8 cellular contexts compared by ENCODE assay signal in genomic region chr2:64699712-64700111, GRCh38. TPM values are rescaled to one million over a fixed set of nuclear protein-coding genes. Genes with fewer than 3 reads are reported as not detected.
DNase-seq lines count a peak whose midpoint lies in the region; ATAC-seq lines count a peak whose summit lies in the region.

No MANE protein-coding gene starts in this region.

- H3K4me3 Mint-ChIP-seq in activated naive CD8-positive, alpha-beta T cell treated with anti-CD3 and anti-CD28 coated beads, Interleukin-2, amount 10 ng/mL, durations not matched to agents 7 days and 5 days, result no peak overlapping the region

- no peaks in the 10 kb centered on the region for H3K27me3 Mint-ChIP-seq in activated naive CD8-positive, alpha-beta T cell treated with anti-CD3 and anti-CD28 coated beads, Interleukin-2, amount 10 ng/mL, durations not matched to agents 7 days and 5 days

- peaks cover 3% of the 10 kb centered on the region for H3K9me3 Mint-ChIP-seq in activated naive CD8-positive, alpha-beta T cell treated with anti-CD3 and anti-CD28 coated beads, Interleukin-2, amount 10 ng/mL, durations not matched to agents 7 days and 5 days

- DNase-seq in A172 (ENCODE audit: low spot score), result peak; percentile 70
- no peak for DNase-seq in activated naive CD8-positive, alpha-beta T cell treated with anti-CD3 and anti-CD28 coated beads, Interleukin-2, amount 10 ng/mL, durations not matched to agents 7 days and 5 days
- no peak for DNase-seq in amygdala (lab: John Stamatoyannopoulos, UW)
- DNase-seq in mesenteric fat pad (ENCODE audit: low spot score), result no peak
- DNase-seq in DMS 273 treated with DMSO at 0.1 percent for 48 hours (lab: John Stamatoyannopoulos, UW), result no peak

- peak overlapping the region; percentile 49 for H3K27ac Mint-ChIP-seq in activated naive CD8-positive, alpha-beta T cell treated with anti-CD3 and anti-CD28 coated beads, Interleukin-2, amount 10 ng/mL, durations not matched to agents 7 days and 5 days

- POLR2A ChIA-PET in activated naive CD8-positive, alpha-beta T cell treated with anti-CD3 and anti-CD28 coated beads, Interleukin-2, amount 10 ng/mL, durations not matched to agents 7 days and 5 days (lab: Charles Lee), result interaction anchor here (1.1 to 2.0 kb wide), 2 partner anchors 46 to 50 kb away, joined by 3 to 13 read pairs; partner anchors contain the start of gene SERTAD2

- peaks cover 43% of the 10 kb centered on the region for H3K4me1 Mint-ChIP-seq in activated naive CD8-positive, alpha-beta T cell treated with anti-CD3 and anti-CD28 coated beads, Interleukin-2, amount 10 ng/mL, durations not matched to agents 7 days and 5 days

- ATAC-seq in GM18858 (IDR thresholded peaks at IDR 0.05; ENCODE audit: unreplicated experiment) (peak; percentile 8), HG03439 (IDR thresholded peaks at IDR 0.05; ENCODE audit: unreplicated experiment) (peak; percentile 38), GM19324 (IDR thresholded peaks at IDR 0.05; ENCODE audit: low FRiP score, unreplicated experiment) (no peak)
- ATAC-seq in activated naive CD8-positive, alpha-beta T cell treated with anti-CD3 and anti-CD28 coated beads, Interleukin-2, amount 10 ng/mL, durations not matched to agents 7 days and 5 days (ENCODE audit: low read depth), result no peak

- peaks cover 12% of the 10 kb centered on the region for H3K36me3 Mint-ChIP-seq in activated naive CD8-positive, alpha-beta T cell treated with anti-CD3 and anti-CD28 coated beads, Interleukin-2, amount 10 ng/mL, durations not matched to agents 7 days and 5 days

RNA-seq across cellular contexts. Expression of gene SERTAD2, which starts 46.0 kb away (rescaled TPM):
- total RNA-seq in A172 (2014; rRNA removed; shearing (Covaris generic)), result 6.4 and 10.3 TPM in 2 replicates
- 10 to 100 TPM; 27.0 to 27.7 TPM for total RNA-seq in activated naive CD8-positive, alpha-beta T cell treated with anti-CD3 and anti-CD28 coated beads, Interleukin-2, amount 10 ng/mL, durations not matched to agents 7 days and 5 days
- total RNA-seq in mesenteric fat pad, result 19.7 TPM

Comparison
In these comparisons a context has a peak if more than half of its experiments do, and no peak if none do; other contexts are left out.
1. ATAC-seq: peak in GM18858 (single experiment) and HG03439 (single experiment); none in activated naive CD8-positive, alpha-beta T cell treated with anti-CD3 and anti-CD28 coated beads, Interleukin-2, amount 10 ng/mL, durations not matched to agents 7 days and 5 days (single experiment) and GM19324 (single experiment).